9 cellular contexts compared by ENCODE assay signal in genomic region chr5:26329562-26330189, GRCh38.
A peak's percentile ranks its signal among the peaks of the same experiment; 100 is the strongest.
DNase-seq lines count a peak whose midpoint lies in the region; ATAC-seq, FAIRE-seq and TF ChIP-seq lines count a peak whose summit lies in the region.
"Had no signal": no experiment of that assay in that cellular context is flagged by ENCODE, and none has a peak within 500 bp of the region (broad histone marks: within the 10 kb centered on the region; RNA-seq: fewer than 3 reads in every experiment).

No MANE protein-coding gene starts in this region.

- no peak overlapping the region for H3K27ac ChIP-seq in SK-N-MC
- no peak overlapping the region for H3K27ac ChIP-seq in right atrium auricular region

- H3K36me3 ChIP-seq in SK-N-MC (ENCODE audit: insufficient read depth, low read length) = no peaks in the 10 kb centered on the region
- no peaks in the 10 kb centered on the region for H3K36me3 ChIP-seq in right atrium auricular region

- H3K4me3 ChIP-seq in SK-N-MC (no peak overlapping the region), right atrium auricular region (no peak overlapping the region)

- FAIRE-seq in D721Med (lab: Jason Lieb, UNC) = no peak

- TF ChIP-seq CTCF in D721Med (IDR thresholded peaks at IDR 0.05; ENCODE audit: insufficient read depth, missing control alignments) (peak; percentile 62), right atrium auricular region (IDR thresholded peaks at IDR 0.05) (peak in 1 of 2 donors; percentile 55)

- DNase-seq in D721Med (ENCODE audit: insufficient read length, low spot score) = no peak
- peak; percentile 5 for DNase-seq in HuH-7 (ENCODE audit: low spot score)
- DNase-seq in SK-N-MC (ENCODE audit: low read depth, low spot score) = peak; percentile 8
- peak; percentile 16 for DNase-seq in kidney glomerular epithelial cell (lab: John Stamatoyannopoulos, UW)
- no peak for DNase-seq in right atrium auricular region (ENCODE audit: low spot score)
- DNase-seq: T1000 had no signal

- no peaks in the 10 kb centered on the region for H3K4me1 ChIP-seq in right atrium auricular region

- H3K9ac ChIP-seq in SK-N-MC (ENCODE audit: insufficient read length) = no peak overlapping the region

- ATAC-seq in GM18858 (IDR thresholded peaks at IDR 0.05; ENCODE audit: unreplicated experiment) (no peak), GM19463 (IDR thresholded peaks at IDR 0.05; ENCODE audit: unreplicated experiment) (no peak), HG02759 (IDR thresholded peaks at IDR 0.05; ENCODE audit: unreplicated experiment) (no peak)

- no peaks in the 10 kb centered on the region for H3K27me3 ChIP-seq in right atrium auricular region

- H3K9me3 ChIP-seq in SK-N-MC (ENCODE audit: low read depth, low read length) (no peaks in the 10 kb centered on the region), right atrium auricular region (no peaks in the 10 kb centered on the region)

Comparison
In these comparisons a context has a peak if more than half of its experiments do, and no peak if none do; other contexts are left out.
1. DNase-seq: peak in HuH-7 (single experiment), SK-N-MC (single experiment) and kidney glomerular epithelial cell (single experiment); none in D721Med (single experiment) and right atrium auricular region (single experiment).